1 cellular context compared by ENCODE assay signal in the genomic region with DNA sequence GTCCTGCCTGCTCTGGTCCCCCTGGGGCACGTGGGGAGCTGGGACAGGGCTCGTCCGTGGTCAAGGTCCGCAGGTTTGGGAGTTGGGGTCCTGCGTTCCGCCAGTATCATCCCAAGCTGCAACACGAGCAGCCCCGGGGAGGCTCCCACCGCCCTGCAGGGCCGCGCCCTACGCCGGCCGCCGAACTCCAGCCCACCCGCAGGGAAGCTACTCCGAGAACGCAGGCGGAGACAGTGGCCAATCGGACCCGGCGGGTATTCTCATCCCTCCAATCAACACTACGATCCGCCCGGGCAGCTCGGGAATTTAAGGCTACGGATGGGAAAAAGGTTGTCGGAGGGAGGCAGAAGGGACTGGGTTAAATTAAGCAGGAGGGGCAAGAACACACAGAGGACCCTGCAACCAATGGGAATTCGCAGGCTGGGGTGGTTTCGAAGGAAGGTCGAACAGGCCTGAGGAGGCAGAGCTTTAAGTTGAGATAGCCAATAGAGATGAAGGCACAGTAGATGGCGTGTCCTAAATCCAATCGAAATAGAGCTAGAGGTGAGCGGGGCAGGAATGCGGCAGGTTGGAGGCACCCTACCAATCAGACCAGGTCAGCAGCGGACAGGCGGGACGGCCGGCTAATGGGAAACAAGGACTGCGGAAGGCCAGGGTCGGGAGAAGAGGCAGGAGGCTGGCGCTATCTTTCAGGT.
TF ChIP-seq lines count a peak whose summit lies in the region.

No MANE protein-coding gene starts in this region.

TF ChIP-seq in HepG2, 621 proteins besides CTCF, POLR2A, EP300 and RAD21 (continued from another document and continues in another):
- TF ChIP-seq, protein P1, sequence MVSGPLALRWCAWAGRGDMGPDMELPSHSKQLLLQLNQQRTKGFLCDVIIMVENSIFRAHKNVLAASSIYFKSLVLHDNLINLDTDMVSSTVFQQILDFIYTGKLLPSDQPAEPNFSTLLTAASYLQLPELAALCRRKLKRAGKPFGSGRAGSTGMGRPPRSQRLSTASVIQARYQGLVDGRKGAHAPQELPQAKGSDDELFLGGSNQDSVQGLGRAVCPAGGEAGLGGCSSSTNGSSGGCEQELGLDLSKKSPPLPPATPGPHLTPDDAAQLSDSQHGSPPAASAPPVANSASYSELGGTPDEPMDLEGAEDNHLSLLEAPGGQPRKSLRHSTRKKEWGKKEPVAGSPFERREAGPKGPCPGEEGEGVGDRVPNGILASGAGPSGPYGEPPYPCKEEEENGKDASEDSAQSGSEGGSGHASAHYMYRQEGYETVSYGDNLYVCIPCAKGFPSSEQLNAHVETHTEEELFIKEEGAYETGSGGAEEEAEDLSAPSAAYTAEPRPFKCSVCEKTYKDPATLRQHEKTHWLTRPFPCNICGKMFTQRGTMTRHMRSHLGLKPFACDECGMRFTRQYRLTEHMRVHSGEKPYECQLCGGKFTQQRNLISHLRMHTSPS (CRISPR knock-in tag; IDR thresholded peaks at IDR 0.05; ENCODE audit: low read depth), result no peak
- TF ChIP-seq TSC22D2 (CRISPR knock-in tag; IDR thresholded peaks at IDR 0.05; ENCODE audit: borderline replicate concordance), result 0 out of 2 replicates have a peak, but pooled peaks have one; percentile 57
- TF ChIP-seq ZNF484 (CRISPR knock-in tag; IDR thresholded peaks at IDR 0.05; ENCODE audit: borderline replicate concordance, low read depth), result no peak
- TF ChIP-seq ZNF296 (CRISPR knock-in tag; conservative IDR thresholded peaks at IDR 0.05), result 0 out of 2 replicates have a peak, but pooled peaks have one; percentile 63
- TF ChIP-seq, protein P2, sequence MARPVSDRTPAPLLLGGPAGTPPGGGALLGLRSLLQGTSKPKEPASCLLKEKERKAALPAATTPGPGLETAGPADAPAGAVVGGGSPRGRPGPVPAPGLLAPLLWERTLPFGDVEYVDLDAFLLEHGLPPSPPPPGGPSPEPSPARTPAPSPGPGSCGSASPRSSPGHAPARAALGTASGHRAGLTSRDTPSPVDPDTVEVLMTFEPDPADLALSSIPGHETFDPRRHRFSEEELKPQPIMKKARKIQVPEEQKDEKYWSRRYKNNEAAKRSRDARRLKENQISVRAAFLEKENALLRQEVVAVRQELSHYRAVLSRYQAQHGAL (CRISPR knock-in tag; IDR thresholded peaks at IDR 0.05; ENCODE audit: not compliant biosample characterization), result peak; percentile 55
- TF ChIP-seq, protein P3, sequence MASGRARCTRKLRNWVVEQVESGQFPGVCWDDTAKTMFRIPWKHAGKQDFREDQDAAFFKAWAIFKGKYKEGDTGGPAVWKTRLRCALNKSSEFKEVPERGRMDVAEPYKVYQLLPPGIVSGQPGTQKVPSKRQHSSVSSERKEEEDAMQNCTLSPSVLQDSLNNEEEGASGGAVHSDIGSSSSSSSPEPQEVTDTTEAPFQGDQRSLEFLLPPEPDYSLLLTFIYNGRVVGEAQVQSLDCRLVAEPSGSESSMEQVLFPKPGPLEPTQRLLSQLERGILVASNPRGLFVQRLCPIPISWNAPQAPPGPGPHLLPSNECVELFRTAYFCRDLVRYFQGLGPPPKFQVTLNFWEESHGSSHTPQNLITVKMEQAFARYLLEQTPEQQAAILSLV (CRISPR knock-in tag; IDR thresholded peaks at IDR 0.05; ENCODE audit: borderline replicate concordance), result no peak
- TF ChIP-seq, protein P4, sequence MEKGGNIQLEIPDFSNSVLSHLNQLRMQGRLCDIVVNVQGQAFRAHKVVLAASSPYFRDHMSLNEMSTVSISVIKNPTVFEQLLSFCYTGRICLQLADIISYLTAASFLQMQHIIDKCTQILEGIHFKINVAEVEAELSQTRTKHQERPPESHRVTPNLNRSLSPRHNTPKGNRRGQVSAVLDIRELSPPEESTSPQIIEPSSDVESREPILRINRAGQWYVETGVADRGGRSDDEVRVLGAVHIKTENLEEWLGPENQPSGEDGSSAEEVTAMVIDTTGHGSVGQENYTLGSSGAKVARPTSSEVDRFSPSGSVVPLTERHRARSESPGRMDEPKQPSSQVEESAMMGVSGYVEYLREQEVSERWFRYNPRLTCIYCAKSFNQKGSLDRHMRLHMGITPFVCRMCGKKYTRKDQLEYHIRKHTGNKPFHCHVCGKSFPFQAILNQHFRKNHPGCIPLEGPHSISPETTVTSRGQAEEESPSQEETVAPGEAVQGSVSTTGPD (CRISPR knock-in tag; IDR thresholded peaks at IDR 0.05), result no peak
- TF ChIP-seq SALL2 (CRISPR knock-in tag; IDR thresholded peaks at IDR 0.05), result peak; percentile 42; the same call in 1 of the 2 replicates
- no peak for TF ChIP-seq TBP (CRISPR knock-in tag; IDR thresholded peaks at IDR 0.05)
- TF ChIP-seq ELF1 (CRISPR knock-in tag; IDR thresholded peaks at IDR 0.05), result 0 out of 2 replicates have a peak, but pooled peaks have one; percentile 31
- TF ChIP-seq SETDB1 (CRISPR knock-in tag; IDR thresholded peaks at IDR 0.05; ENCODE audit: borderline replicate concordance), result no peak
- TF ChIP-seq, protein P5, sequence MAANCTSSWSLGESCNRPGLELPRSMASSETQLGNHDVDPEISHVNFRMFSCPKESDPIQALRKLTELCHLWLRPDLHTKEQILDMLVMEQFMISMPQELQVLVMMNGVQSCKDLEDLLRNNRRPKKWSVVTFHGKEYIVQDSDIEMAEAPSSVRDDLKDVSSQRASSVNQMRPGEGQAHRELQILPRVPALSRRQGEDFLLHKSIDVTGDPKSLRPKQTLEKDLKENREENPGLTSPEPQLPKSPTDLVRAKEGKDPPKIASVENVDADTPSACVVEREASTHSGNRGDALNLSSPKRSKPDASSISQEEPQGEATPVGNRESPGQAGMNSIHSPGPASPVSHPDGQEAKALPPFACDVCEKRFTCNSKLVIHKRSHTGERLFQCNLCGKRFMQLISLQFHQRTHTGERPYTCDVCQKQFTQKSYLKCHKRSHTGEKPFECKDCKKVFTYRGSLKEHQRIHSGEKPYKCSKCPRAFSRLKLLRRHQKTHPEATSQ (CRISPR knock-in tag; IDR thresholded peaks at IDR 0.05; ENCODE audit: borderline replicate concordance), result no peak
- TF ChIP-seq ZSCAN21 (CRISPR knock-in tag; IDR thresholded peaks at IDR 0.05; ENCODE audit: borderline replicate concordance), result no peak
- TF ChIP-seq ZNF138 (CRISPR knock-in tag; IDR thresholded peaks at IDR 0.05; ENCODE audit: low read depth), result 0 out of 2 replicates have a peak, but pooled peaks have one; percentile 24
- TF ChIP-seq ZNF768 (CRISPR knock-in tag; IDR thresholded peaks at IDR 0.05), result peak; percentile 40; the same call in 1 of the 2 replicates
- no peak for TF ChIP-seq KLF9 (CRISPR knock-in tag; IDR thresholded peaks at IDR 0.05; ENCODE audit: low read depth)
- TF ChIP-seq POLR2AphosphoS2 (IDR thresholded peaks at IDR 0.05; ENCODE audit: low read depth, low read length), result no peak
- no peak for TF ChIP-seq CCDC6 (CRISPR knock-in tag; IDR thresholded peaks at IDR 0.05)
- TF ChIP-seq MAF1 (CRISPR knock-in tag; IDR thresholded peaks at IDR 0.05; ENCODE audit: borderline replicate concordance), result no peak
- TF ChIP-seq U2AF1 (optimal IDR thresholded peaks at IDR 0.05; ENCODE audit: low read depth, low read length), result no peak
- TF ChIP-seq, protein P6, sequence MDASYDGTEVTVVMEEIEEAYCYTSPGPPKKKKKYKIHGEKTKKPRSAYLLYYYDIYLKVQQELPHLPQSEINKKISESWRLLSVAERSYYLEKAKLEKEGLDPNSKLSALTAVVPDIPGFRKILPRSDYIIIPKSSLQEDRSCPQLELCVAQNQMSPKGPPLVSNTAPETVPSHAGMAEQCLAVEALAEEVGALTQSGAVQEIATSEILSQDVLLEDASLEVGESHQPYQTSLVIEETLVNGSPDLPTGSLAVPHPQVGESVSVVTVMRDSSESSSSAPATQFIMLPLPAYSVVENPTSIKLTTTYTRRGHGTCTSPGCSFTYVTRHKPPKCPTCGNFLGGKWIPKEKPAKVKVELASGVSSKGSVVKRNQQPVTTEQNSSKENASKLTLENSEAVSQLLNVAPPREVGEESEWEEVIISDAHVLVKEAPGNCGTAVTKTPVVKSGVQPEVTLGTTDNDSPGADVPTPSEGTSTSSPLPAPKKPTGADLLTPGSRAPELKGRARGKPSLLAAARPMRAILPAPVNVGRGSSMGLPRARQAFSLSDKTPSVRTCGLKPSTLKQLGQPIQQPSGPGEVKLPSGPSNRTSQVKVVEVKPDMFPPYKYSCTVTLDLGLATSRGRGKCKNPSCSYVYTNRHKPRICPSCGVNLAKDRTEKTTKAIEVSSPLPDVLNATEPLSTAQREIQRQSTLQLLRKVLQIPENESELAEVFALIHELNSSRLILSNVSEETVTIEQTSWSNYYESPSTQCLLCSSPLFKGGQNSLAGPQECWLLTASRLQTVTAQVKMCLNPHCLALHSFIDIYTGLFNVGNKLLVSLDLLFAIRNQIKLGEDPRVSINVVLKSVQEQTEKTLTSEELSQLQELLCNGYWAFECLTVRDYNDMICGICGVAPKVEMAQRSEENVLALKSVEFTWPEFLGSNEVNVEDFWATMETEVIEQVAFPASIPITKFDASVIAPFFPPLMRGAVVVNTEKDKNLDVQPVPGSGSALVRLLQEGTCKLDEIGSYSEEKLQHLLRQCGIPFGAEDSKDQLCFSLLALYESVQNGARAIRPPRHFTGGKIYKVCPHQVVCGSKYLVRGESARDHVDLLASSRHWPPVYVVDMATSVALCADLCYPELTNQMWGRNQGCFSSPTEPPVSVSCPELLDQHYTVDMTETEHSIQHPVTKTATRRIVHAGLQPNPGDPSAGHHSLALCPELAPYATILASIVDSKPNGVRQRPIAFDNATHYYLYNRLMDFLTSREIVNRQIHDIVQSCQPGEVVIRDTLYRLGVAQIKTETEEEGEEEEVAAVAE (CRISPR knock-in tag; IDR thresholded peaks at IDR 0.05; ENCODE audit: borderline replicate concordance), result peak; percentile 48
- no peak for TF ChIP-seq WIZ (CRISPR knock-in tag; IDR thresholded peaks at IDR 0.05)
- TF ChIP-seq, protein P7, sequence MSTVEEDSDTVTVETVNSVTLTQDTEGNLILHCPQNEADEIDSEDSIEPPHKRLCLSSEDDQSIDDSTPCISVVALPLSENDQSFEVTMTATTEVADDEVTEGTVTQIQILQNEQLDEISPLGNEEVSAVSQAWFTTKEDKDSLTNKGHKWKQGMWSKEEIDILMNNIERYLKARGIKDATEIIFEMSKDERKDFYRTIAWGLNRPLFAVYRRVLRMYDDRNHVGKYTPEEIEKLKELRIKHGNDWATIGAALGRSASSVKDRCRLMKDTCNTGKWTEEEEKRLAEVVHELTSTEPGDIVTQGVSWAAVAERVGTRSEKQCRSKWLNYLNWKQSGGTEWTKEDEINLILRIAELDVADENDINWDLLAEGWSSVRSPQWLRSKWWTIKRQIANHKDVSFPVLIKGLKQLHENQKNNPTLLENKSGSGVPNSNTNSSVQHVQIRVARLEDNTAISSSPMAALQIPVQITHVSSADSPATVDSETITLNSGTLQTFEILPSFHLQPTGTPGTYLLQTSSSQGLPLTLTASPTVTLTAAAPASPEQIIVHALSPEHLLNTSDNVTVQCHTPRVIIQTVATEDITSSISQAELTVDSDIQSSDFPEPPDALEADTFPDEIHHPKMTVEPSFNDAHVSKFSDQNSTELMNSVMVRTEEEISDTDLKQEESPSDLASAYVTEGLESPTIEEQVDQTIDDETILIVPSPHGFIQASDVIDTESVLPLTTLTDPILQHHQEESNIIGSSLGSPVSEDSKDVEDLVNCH (CRISPR knock-in tag; IDR thresholded peaks at IDR 0.05), result no peak
- peak; percentile 27; the same call in 1 of the 2 replicates for TF ChIP-seq MED1 (CRISPR knock-in tag; IDR thresholded peaks at IDR 0.05)
- TF ChIP-seq, protein P8, sequence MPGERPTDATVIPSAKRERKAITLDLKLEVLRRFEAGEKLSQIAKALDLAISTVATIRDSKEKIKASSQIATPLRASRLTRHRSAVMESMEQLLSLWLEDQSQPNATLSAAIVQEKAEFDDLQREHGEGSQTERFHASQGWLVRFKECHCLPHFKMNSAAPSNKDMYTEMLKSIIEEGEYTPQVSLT (CRISPR knock-in tag; IDR thresholded peaks at IDR 0.05; ENCODE audit: borderline replicate concordance, low read depth), result no peak
- TF ChIP-seq FOSL1 (CRISPR knock-in tag; IDR thresholded peaks at IDR 0.05; ENCODE audit: borderline replicate concordance), result no peak
